Comparison of ENCODE assay signal across 8 cellular contexts in genomic region chr15:85840079-85840801, GRCh38. TPM values are rescaled to one million over a fixed set of nuclear protein-coding genes. Genes with fewer than 3 reads are reported as not detected.
DNase-seq lines count a peak whose midpoint lies in the region; ATAC-seq, FAIRE-seq and TF ChIP-seq lines count a peak whose summit lies in the region.

No MANE protein-coding gene starts in this region.

- peak; percentile 90 for FAIRE-seq in GM19239 (lab: Jason Lieb, UNC)

- H3K27ac ChIP-seq in BLaER1 (no peak overlapping the region), right lobe of liver (peak overlapping the region in 1 of 3 donors; percentile 65)

- DNase-seq in GM19239 (ENCODE audit: insufficient read length, low spot score) = peak; percentile 80
- peak; percentile 83 to 90 for DNase-seq in NCI-H524 (lab: John Stamatoyannopoulos, UW)
- DNase-seq in activated CD4-positive, alpha-beta T cell treated with anti-CD3 and anti-CD28 coated beads, Interleukin-2, amount 50 U/mL, for 24 hours (ENCODE audit: low read depth in 1 of 2, low spot score in 1 of 2) = peak; percentile 65 to 70
- DNase-seq in dermis blood vessel endothelial cell = peak; percentile 81
- DNase-seq in right lobe of liver = peak; percentile 96 to 98 (median 97)
- DNase-seq in stimulated activated CD4-positive, alpha-beta T cell treated with anti-CD3 and anti-CD28 coated beads, Interleukin-4, amount 100 ng/mL, for 48 hours (ENCODE audit: low read depth in 2 of 2) = peak; percentile 74 to 76

- 5% methylated on average over 30 of the region's 32 CpGs for WGBS in right lobe of liver (ENCODE audit: insufficient coverage, low coverage, low lambda C conversion rate, missing lambda C conversion rate)

- H3K27me3 ChIP-seq in BLaER1 (no peaks in the 10 kb centered on the region), right lobe of liver (no peaks in the 10 kb centered on the region)

- H3K36me3 ChIP-seq in BLaER1 (no peaks in the 10 kb centered on the region), right lobe of liver (no peaks in the 10 kb centered on the region)

- peak; percentile 83 for TF ChIP-seq POLR2A in right lobe of liver (IDR thresholded peaks at IDR 0.05)

- peak overlapping the region; percentile 90 for H3K4me2 ChIP-seq in BLaER1

- H4K20me1 ChIP-seq in BLaER1 = no peaks in the 10 kb centered on the region

- H3K4me3 ChIP-seq in BLaER1 = peak overlapping the region; percentile 52
- peak overlapping the region in 2 of 3 donors; percentile 21 to 36 for H3K4me3 ChIP-seq in right lobe of liver

- H3K4me1 ChIP-seq in BLaER1 (peaks cover 11% of the 10 kb centered on the region), right lobe of liver (peaks cover 0 to 7% (median 0%) of the 10 kb centered on the region in 4 donors)

- H3K9me3 ChIP-seq in BLaER1 (no peaks in the 10 kb centered on the region), right lobe of liver (no peaks in the 10 kb centered on the region)

- peak overlapping the region; percentile 64; the same call in 1 of the 2 replicates for H3K9ac ChIP-seq in BLaER1

- peak; percentile 97 for ATAC-seq in HG03432 (IDR thresholded peaks at IDR 0.05; ENCODE audit: unreplicated experiment)
- peak; percentile 91 to 99 (median 98) for ATAC-seq in right lobe of liver

- intact Hi-C loops in right lobe of liver (cut with DNase I) = no loop called here

- peak; percentile 94 to 97 (median 94) for TF ChIP-seq CTCF in right lobe of liver (IDR thresholded peaks at IDR 0.05)

RNA-seq across cellular contexts. Expression of gene KLHL25, which starts 45.5 kb away (rescaled TPM):
- total RNA-seq in dermis blood vessel endothelial cell (5.4 and 7.9 TPM in 2 replicates), right lobe of liver (10 to 100 TPM in 3 of 6 experiments, 1 to 10 TPM in 3; 5.8 to 21.7 (median 13.4) TPM)
